In the genomic region with DNA sequence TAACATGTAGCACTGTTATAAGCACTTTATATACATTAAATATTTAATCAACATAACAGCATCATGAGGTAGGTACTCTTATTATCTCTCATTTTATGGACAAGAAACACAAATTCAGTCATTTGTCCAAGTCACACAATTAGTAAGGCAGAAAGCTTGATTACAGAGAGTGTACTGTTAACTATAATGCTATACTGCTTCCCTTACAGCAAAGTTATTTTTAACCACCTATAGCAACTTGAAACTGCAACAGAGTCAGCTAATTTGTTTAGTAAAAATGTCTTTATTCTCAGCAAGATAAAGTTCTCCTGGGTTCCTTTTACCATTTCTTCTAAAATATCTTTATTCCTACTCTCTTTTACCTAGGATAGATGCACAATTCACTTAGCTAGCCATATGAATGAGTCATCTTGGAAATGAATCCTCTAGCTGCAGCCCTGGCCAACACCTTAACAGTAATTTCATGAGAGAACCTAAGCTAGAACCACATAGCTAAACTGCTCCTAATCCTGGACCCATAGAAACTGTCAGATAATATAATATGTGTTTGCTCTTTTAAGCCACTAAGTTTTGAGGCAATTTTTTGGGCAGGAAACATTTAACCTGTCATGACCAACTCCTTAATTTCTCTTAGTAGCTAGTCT, we compare ENCODE assay signal across 14 cellular contexts.
A peak's percentile ranks its signal among the peaks of the same experiment; 100 is the strongest.
DNase-seq lines count a peak whose midpoint lies in the region; ATAC-seq and TF ChIP-seq lines count a peak whose summit lies in the region.
"Had no signal": no experiment of that assay in that cellular context is flagged by ENCODE, and none has a peak within 500 bp of the region (broad histone marks: within the 10 kb centered on the region; RNA-seq: fewer than 3 reads in every experiment).

No MANE protein-coding gene starts in this region.

- H3K27ac Mint-ChIP-seq in T-helper 2 cell treated with Interferon-gamma antibody and Interleukin-4, amounts not matched to agents 5 μg/mL and 100 μg/mL, for 36 hours, result no peak overlapping the region

- no peaks in the 10 kb centered on the region for H3K27me3 Mint-ChIP-seq in T-helper 2 cell treated with Interferon-gamma antibody and Interleukin-4, amounts not matched to agents 5 μg/mL and 100 μg/mL, for 36 hours (ENCODE audit: low read depth)

- H3K4me3 Mint-ChIP-seq in T-helper 2 cell treated with Interferon-gamma antibody and Interleukin-4, amounts not matched to agents 5 μg/mL and 100 μg/mL, for 36 hours, result no peak overlapping the region

- TF ChIP-seq CTCF in astrocyte of the spinal cord (IDR thresholded peaks at IDR 0.05; ENCODE audit: low read depth, low read length), result no peak

- H3K4me3 ChIP-seq in astrocyte of the spinal cord (ENCODE audit: low read depth, low read length), result no peak overlapping the region
- H3K4me3 ChIP-seq: HAP-1, SJSA1, upper lobe of left lung had no signal

- no peaks in the 10 kb centered on the region for H3K4me1 Mint-ChIP-seq in T-helper 2 cell treated with Interferon-gamma antibody and Interleukin-4, amounts not matched to agents 5 μg/mL and 100 μg/mL, for 36 hours (ENCODE audit: low read depth)

- in situ Hi-C loops in astrocyte of the spinal cord (cut with HindIII; ENCODE audit: low sequenced_read_pairs), result no loop called here

- ATAC-seq in GM19395 (IDR thresholded peaks at IDR 0.05; ENCODE audit: unreplicated experiment) (peak; percentile 91), HG02885 (IDR thresholded peaks at IDR 0.05; ENCODE audit: poor library complexity, unreplicated experiment) (peak; percentile 90), GM18520 (IDR thresholded peaks at IDR 0.05; ENCODE audit: unreplicated experiment) (no peak)

- peak; percentile 10 for DNase-seq in AG08395 (ENCODE audit: low spot score)
- peak; percentile 41 for DNase-seq in astrocyte of the spinal cord (ENCODE audit: low read depth, low spot score)
- no peak for DNase-seq in T-helper 2 cell treated with Interferon-gamma antibody and Interleukin-4, amounts not matched to agents 5 μg/mL and 100 μg/mL, for 36 hours (ENCODE audit: low spot score)
- DNase-seq in DMS79 treated with DMSO at 0.1 percent for 48 hours (lab: John Stamatoyannopoulos, UW), result no peak
- no peak for DNase-seq in activated CD8-positive, alpha-beta memory T cell treated with anti-CD3 and anti-CD28 coated beads, Interleukin-2, amount 50 U/mL, for 48 hours
- DNase-seq: activated CD4-positive, alpha-beta T cell treated with anti-CD3 and anti-CD28 coated beads for 4 hours; KG1; upper lobe of left lung had no signal

- no peaks in the 10 kb centered on the region for H3K9me3 Mint-ChIP-seq in T-helper 2 cell treated with Interferon-gamma antibody and Interleukin-4, amounts not matched to agents 5 μg/mL and 100 μg/mL, for 36 hours
- H3K9me3 Mint-ChIP-seq: activated naive CD4-positive, alpha-beta T cell treated with anti-CD3 and anti-CD28 coated beads, Interleukin-2, amount 50 U/mL, for 72 hours had no signal

- no peaks in the 10 kb centered on the region for H3K36me3 Mint-ChIP-seq in T-helper 2 cell treated with Interferon-gamma antibody and Interleukin-4, amounts not matched to agents 5 μg/mL and 100 μg/mL, for 36 hours (ENCODE audit: low read depth)
- H3K36me3 Mint-ChIP-seq: activated naive CD4-positive, alpha-beta T cell treated with anti-CD3 and anti-CD28 coated beads, Interleukin-2, amount 50 U/mL, for 72 hours had no signal

Comparison
In these comparisons a context has a peak if more than half of its experiments do, and no peak if none do; other contexts are left out.
1. DNase-seq: peak in AG08395 (single experiment) and astrocyte of the spinal cord (single experiment); none in T-helper 2 cell treated with Interferon-gamma antibody and Interleukin-4, amounts not matched to agents 5 μg/mL and 100 μg/mL, for 36 hours (single experiment), DMS79 treated with DMSO at 0.1 percent for 48 hours (single experiment) and activated CD8-positive, alpha-beta memory T cell treated with anti-CD3 and anti-CD28 coated beads, Interleukin-2, amount 50 U/mL, for 48 hours (single experiment).